ENCODE assay signal across 22 cellular contexts in genomic region chr12:93968518-93968917, GRCh38.
"Had no signal": no experiment of that assay in that cellular context is flagged by ENCODE, and none has a peak within 500 bp of the region (broad histone marks: within the 10 kb centered on the region; RNA-seq: fewer than 3 reads in every experiment).

No MANE protein-coding gene starts in this region.

- H3K9me3 ChIP-seq: lower lobe of right lung, ovary, psoas muscle, spleen, thoracic aorta, tibial nerve, vagina had no signal

- H3K27ac Mint-ChIP-seq: immature natural killer cell; memory B cell; natural killer cell; stimulated activated memory B cell treated with anti-CD40 and anti-IgM and Interleukin-4, amounts not matched to agents 10 μg/mL and 1 μg/mL and 100 μg/mL, for 72 hours had no signal

- H3K4me3 Mint-ChIP-seq: immature natural killer cell; memory B cell; natural killer cell; stimulated activated memory B cell treated with anti-CD40 and anti-IgM and Interleukin-4, amounts not matched to agents 10 μg/mL and 1 μg/mL and 100 μg/mL, for 72 hours had no signal

- H3K9me3 Mint-ChIP-seq: immature natural killer cell; memory B cell; natural killer cell; stimulated activated memory B cell treated with anti-CD40 and anti-IgM and Interleukin-4, amounts not matched to agents 10 μg/mL and 1 μg/mL and 100 μg/mL, for 72 hours had no signal

- ATAC-seq: left ventricle myocardium superior; lower lobe of right lung; natural killer cell; psoas muscle; right cardiac atrium; stimulated activated memory B cell treated with anti-CD40 and anti-IgM and Interleukin-4, amounts not matched to agents 10 μg/mL and 1 μg/mL and 100 μg/mL, for 72 hours; stimulated activated naive CD8-positive, alpha-beta T cell treated with anti-CD3 and anti-CD28 coated beads, Interleukin-15, Interleukin-2, amounts not matched to agents 100 U/mL and 50 U/mL, for 24 hours had no signal

- H3K27me3 ChIP-seq: dorsolateral prefrontal cortex, ovary, spleen, tibial nerve, vagina had no signal

- H3K4me3 ChIP-seq: dorsolateral prefrontal cortex, lower lobe of right lung, ovary, psoas muscle, skin epidermis, spleen, thoracic aorta, tibial nerve, vagina had no signal

- H3K4me1 ChIP-seq: lower lobe of right lung, spleen had no signal

- DNase-seq: effector CD4-positive, alpha-beta T cell; immature natural killer cell; islet precursor cell; left ventricle myocardium superior; lower lobe of right lung; natural killer cell; occipital lobe; ovary; psoas muscle; right cardiac atrium; spleen; stimulated activated CD4-positive, alpha-beta T cell treated with anti-CD3 and anti-CD28 coated beads, Interleukin-4, amount 100 ng/mL, for 4 hours; stimulated activated naive CD8-positive, alpha-beta T cell treated with anti-CD3 and anti-CD28 coated beads, Interleukin-15, Interleukin-2, amounts not matched to agents 100 U/mL and 50 U/mL, for 24 hours; substantia nigra had no signal

- H3K27ac ChIP-seq: lower lobe of right lung, ovary, psoas muscle, skin epidermis, spleen, thoracic aorta, tibial nerve, vagina had no signal

- H3K36me3 ChIP-seq: lower lobe of right lung, ovary, spleen, thoracic aorta, tibial nerve, vagina had no signal

- H3K36me3 Mint-ChIP-seq: immature natural killer cell; memory B cell; natural killer cell; stimulated activated memory B cell treated with anti-CD40 and anti-IgM and Interleukin-4, amounts not matched to agents 10 μg/mL and 1 μg/mL and 100 μg/mL, for 72 hours had no signal

- FAIRE-seq: frontal cortex had no signal

- H3K4me1 Mint-ChIP-seq: immature natural killer cell; memory B cell; natural killer cell; stimulated activated memory B cell treated with anti-CD40 and anti-IgM and Interleukin-4, amounts not matched to agents 10 μg/mL and 1 μg/mL and 100 μg/mL, for 72 hours had no signal
